In the genomic region with DNA sequence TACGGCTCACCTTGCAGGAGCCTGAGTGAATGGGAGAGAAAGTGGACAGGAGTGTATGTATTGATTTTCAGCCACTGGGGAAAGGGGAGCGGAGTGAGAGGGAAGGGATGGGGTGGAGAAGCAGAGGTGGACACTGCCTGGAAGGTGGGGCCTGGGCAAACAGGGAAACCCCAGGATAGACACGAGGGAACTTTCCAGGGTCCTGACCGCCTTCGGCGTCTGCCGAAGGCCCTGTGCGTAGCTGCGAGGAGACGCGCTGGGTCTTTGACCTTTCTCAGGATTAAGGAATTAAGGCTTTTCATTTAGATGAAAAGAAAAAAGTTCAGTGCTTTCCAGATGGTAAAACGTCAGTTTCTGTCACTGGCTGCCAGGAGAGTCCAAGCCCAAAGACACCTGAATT, we compare ENCODE assay signal across 28 cellular contexts.
"Had no signal": no experiment of that assay in that cellular context is flagged by ENCODE, and none has a peak within 500 bp of the region (broad histone marks: within the 10 kb centered on the region; RNA-seq: fewer than 3 reads in every experiment).

No MANE protein-coding gene starts in this region.

- H3K9me3 ChIP-seq: breast epithelium, heart left ventricle, left ventricle myocardium inferior, mucosa of descending colon, pancreas, right atrium auricular region, suprapubic skin, tibial nerve had no signal

- H3K4me3 Mint-ChIP-seq: activated CD4-positive, alpha-beta memory T cell treated with anti-CD3 and anti-CD28 coated beads for 36 hours; activated CD4-positive, alpha-beta T cell treated with anti-CD3 and anti-CD28 coated beads, Interleukin-2, amount 10 ng/mL, durations not matched to agents 24 days and 14 days; activated naive CD4-positive, alpha-beta T cell treated with anti-CD3 and anti-CD28 coated beads, Interleukin-2, amount 50 U/mL, for 24 hours; activated naive CD8-positive, alpha-beta T cell treated with anti-CD3 and anti-CD28 coated beads, Interleukin-2, amount 50 U/mL, for 24 hours; activated T-cell treated with anti-CD3 and anti-CD28 coated beads, Interleukin-2, amount 50 U/mL, for 4 hours; endodermal cell; nephron; T-helper 1 cell treated with Interleukin-12 subunit alpha and Interleukin-12 subunit beta and Interleukin-4 antibody, amounts not matched to agents 30 μg/mL and 1 μg/mL, for 36 hours had no signal

- H3K36me3 Mint-ChIP-seq: activated naive CD4-positive, alpha-beta T cell treated with anti-CD3 and anti-CD28 coated beads, Interleukin-2, amount 50 U/mL, for 24 hours had no signal

- H3K4me3 ChIP-seq: breast epithelium, heart left ventricle, left ventricle myocardium inferior, mucosa of descending colon, pancreas, right atrium auricular region, smooth muscle cell, suprapubic skin, tibial nerve had no signal

- H3K36me3 ChIP-seq: breast epithelium, pancreas, right atrium auricular region had no signal

- DNase-seq: activated CD4-positive, alpha-beta memory T cell treated with anti-CD3 and anti-CD28 coated beads for 36 hours; activated CD4-positive, alpha-beta T cell treated with anti-CD3 and anti-CD28 coated beads, Interleukin-2, amount 10 ng/mL, durations not matched to agents 24 days and 14 days; activated CD4-positive, CD25-positive, alpha-beta regulatory T cell treated with anti-CD3 and anti-CD28 coated beads, Interleukin-2, amount 50 U/mL, for 72 hours; activated naive CD8-positive, alpha-beta T cell treated with anti-CD3 and anti-CD28 coated beads, Interleukin-2, amount 50 U/mL, for 24 hours; activated T-cell treated with anti-CD3 and anti-CD28 coated beads, Interleukin-2, amount 50 U/mL, for 4 hours; central memory CD4-positive, alpha-beta T cell; endodermal cell; foreskin fibroblast; heart left ventricle; left ventricle myocardium inferior; mucosa of descending colon; nucleus accumbens; pancreas; stimulated activated naive CD4-positive, alpha-beta T cell; T-helper 9 cell had no signal

- H3K4me1 ChIP-seq: breast epithelium, heart left ventricle, left ventricle myocardium inferior, pancreas, right atrium auricular region, suprapubic skin, tibial nerve had no signal

- ATAC-seq: activated naive CD8-positive, alpha-beta T cell treated with anti-CD3 and anti-CD28 coated beads, Interleukin-2, amount 50 U/mL, for 24 hours; activated T-cell treated with anti-CD3 and anti-CD28 coated beads, Interleukin-2, amount 50 U/mL, for 4 hours; esophagus mucosa; heart left ventricle; mucosa of descending colon; pancreas had no signal

- H3K27me3 ChIP-seq: breast epithelium, heart left ventricle, pancreas, right atrium auricular region, suprapubic skin, tibial nerve had no signal

- H3K27ac Mint-ChIP-seq: activated CD4-positive, alpha-beta memory T cell treated with anti-CD3 and anti-CD28 coated beads for 36 hours; activated CD4-positive, alpha-beta T cell treated with anti-CD3 and anti-CD28 coated beads, Interleukin-2, amount 10 ng/mL, durations not matched to agents 24 days and 14 days; activated naive CD4-positive, alpha-beta T cell treated with anti-CD3 and anti-CD28 coated beads, Interleukin-2, amount 50 U/mL, for 24 hours; activated naive CD8-positive, alpha-beta T cell treated with anti-CD3 and anti-CD28 coated beads, Interleukin-2, amount 50 U/mL, for 24 hours; activated T-helper 2 cell treated with anti-CD3 and anti-CD28 coated beads, Interferon-gamma antibody, Interleukin-2, Interleukin-4, amounts not matched to agents 10 μg/mL and 5 μg/mL and 100 μg/mL, durations not matched to agents 14 hours and 24 hours and 36 hours; endodermal cell; nephron; T-helper 1 cell treated with Interleukin-12 subunit alpha and Interleukin-12 subunit beta and Interleukin-4 antibody, amounts not matched to agents 30 μg/mL and 1 μg/mL, for 36 hours had no signal

- H3K9me3 Mint-ChIP-seq: activated CD4-positive, alpha-beta memory T cell treated with anti-CD3 and anti-CD28 coated beads for 36 hours; activated CD4-positive, alpha-beta T cell treated with anti-CD3 and anti-CD28 coated beads, Interleukin-2, amount 10 ng/mL, durations not matched to agents 24 days and 14 days; activated naive CD4-positive, alpha-beta T cell treated with anti-CD3 and anti-CD28 coated beads, Interleukin-2, amount 50 U/mL, for 24 hours; activated naive CD8-positive, alpha-beta T cell treated with anti-CD3 and anti-CD28 coated beads, Interleukin-2, amount 50 U/mL, for 24 hours; activated T-cell treated with anti-CD3 and anti-CD28 coated beads, Interleukin-2, amount 50 U/mL, for 4 hours; activated T-helper 2 cell treated with anti-CD3 and anti-CD28 coated beads, Interferon-gamma antibody, Interleukin-2, Interleukin-4, amounts not matched to agents 10 μg/mL and 5 μg/mL and 100 μg/mL, durations not matched to agents 14 hours and 24 hours and 36 hours; endodermal cell; nephron; T-helper 1 cell treated with Interleukin-12 subunit alpha and Interleukin-12 subunit beta and Interleukin-4 antibody, amounts not matched to agents 30 μg/mL and 1 μg/mL, for 36 hours had no signal

- H3K4me2 ChIP-seq: smooth muscle cell had no signal

- FAIRE-seq: islet of Langerhans, pancreas, TTC549 had no signal

- H3K27ac ChIP-seq: breast epithelium, heart left ventricle, left ventricle myocardium inferior, pancreas, right atrium auricular region, suprapubic skin, tibial nerve, VCaP had no signal

- H3K4me1 Mint-ChIP-seq: activated naive CD4-positive, alpha-beta T cell treated with anti-CD3 and anti-CD28 coated beads, Interleukin-2, amount 50 U/mL, for 24 hours had no signal

- H3K27me3 Mint-ChIP-seq: activated CD4-positive, alpha-beta memory T cell treated with anti-CD3 and anti-CD28 coated beads for 36 hours; activated CD4-positive, alpha-beta T cell treated with anti-CD3 and anti-CD28 coated beads, Interleukin-2, amount 10 ng/mL, durations not matched to agents 24 days and 14 days; activated naive CD4-positive, alpha-beta T cell treated with anti-CD3 and anti-CD28 coated beads, Interleukin-2, amount 50 U/mL, for 24 hours; activated naive CD8-positive, alpha-beta T cell treated with anti-CD3 and anti-CD28 coated beads, Interleukin-2, amount 50 U/mL, for 24 hours had no signal
